25 cellular contexts compared by ENCODE assay signal in the genomic region with DNA sequence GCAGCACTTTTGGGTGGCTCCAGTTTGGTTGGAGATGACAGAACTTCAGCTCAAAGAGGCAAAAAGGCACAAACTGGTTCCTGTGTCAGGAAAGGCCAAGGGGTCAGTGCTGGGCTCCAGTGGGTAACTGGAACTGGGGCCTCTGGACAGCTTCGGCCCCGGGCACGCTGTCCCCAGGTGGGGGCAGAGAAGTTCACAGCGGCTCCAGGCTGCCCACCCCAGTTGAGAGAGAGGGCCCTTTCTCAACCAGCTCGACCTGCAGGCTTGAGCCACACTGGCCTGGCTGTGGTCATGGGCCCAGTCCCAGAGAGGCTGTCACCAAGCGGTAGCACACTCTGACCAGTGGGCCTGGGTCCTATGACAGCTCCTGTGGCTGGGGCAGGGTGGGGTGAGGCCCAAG.
"Had no signal": no experiment of that assay in that cellular context is flagged by ENCODE, and none has a peak within 500 bp of the region (broad histone marks: within the 10 kb centered on the region; RNA-seq: fewer than 3 reads in every experiment).

No MANE protein-coding gene starts in this region.

- H3K27ac ChIP-seq: coronary artery, dorsolateral prefrontal cortex, epithelial cell of prostate, esophagus muscularis mucosa, gastroesophageal sphincter, left ventricle myocardium inferior, parathyroid adenoma, prostate gland, spleen, testis, transverse colon had no signal

- H3K27me3 Mint-ChIP-seq: naive B cell; stimulated activated naive B cell treated with anti-CD40 and anti-IgM and Interleukin-4, amounts not matched to agents 10 μg/mL and 1 μg/mL and 100 μg/mL, for 72 hours; stimulated activated naive CD8-positive, alpha-beta T cell treated with anti-CD3 and anti-CD28 coated beads, Interleukin-15, amount 100 ng/mL, for 72 hours had no signal

- H3K9me3 Mint-ChIP-seq: naive B cell; neural crest cell; stimulated activated naive CD8-positive, alpha-beta T cell treated with anti-CD3 and anti-CD28 coated beads, Interleukin-15, amount 100 ng/mL, for 72 hours had no signal

- H3K36me3 ChIP-seq: left ventricle myocardium inferior, prostate gland, transverse colon had no signal

- H3K9ac ChIP-seq: parathyroid adenoma had no signal

- H3K27me3 ChIP-seq: dorsolateral prefrontal cortex, esophagus muscularis mucosa, gastroesophageal sphincter, spleen, testis, transverse colon had no signal

- ATAC-seq: gastroesophageal sphincter; sciatic nerve; stimulated activated naive B cell treated with anti-CD40 and anti-IgM and Interleukin-4, amounts not matched to agents 10 μg/mL and 1 μg/mL and 100 μg/mL, for 72 hours had no signal

- H3K4me3 ChIP-seq: coronary artery, dorsolateral prefrontal cortex, esophagus muscularis mucosa, gastroesophageal sphincter, left ventricle myocardium inferior, lung, prostate gland, spleen, testis, transverse colon had no signal

- H3K4me3 Mint-ChIP-seq: naive B cell; neural crest cell; stimulated activated naive B cell treated with anti-CD40 and anti-IgM and Interleukin-4, amounts not matched to agents 10 μg/mL and 1 μg/mL and 100 μg/mL, for 72 hours; stimulated activated naive CD8-positive, alpha-beta T cell treated with anti-CD3 and anti-CD28 coated beads, Interleukin-15, amount 100 ng/mL, for 72 hours had no signal

- H3K79me2 ChIP-seq: parathyroid adenoma had no signal

- DNase-seq: central memory CD4-positive, alpha-beta T cell; dorsolateral prefrontal cortex; effector CD8-positive, alpha-beta T cell; glutamatergic neuron; left ventricle myocardium inferior; mesendoderm; naive B cell; occipital lobe; spleen; stimulated activated CD4-positive, alpha-beta T cell treated with anti-CD3 and anti-CD28 coated beads, Interleukin-15, amount 100 ng/mL, for 24 hours; stimulated activated CD4-positive, alpha-beta T cell treated with anti-CD3 and anti-CD28 coated beads, Interleukin-1b, Interleukin-23, amount 100 ng/mL, for 48 hours; stimulated activated CD4-positive, alpha-beta T cell treated with anti-CD3 and anti-CD28 coated beads, Interleukin-4, amount 100 ng/mL, for 24 hours; stimulated activated naive B cell treated with anti-CD40 and anti-IgM and Interleukin-4, amounts not matched to agents 10 μg/mL and 1 μg/mL and 100 μg/mL, for 72 hours; stimulated activated naive CD8-positive, alpha-beta T cell treated with anti-CD3 and anti-CD28 coated beads, Interleukin-15, amount 100 ng/mL, for 72 hours; testis; transverse colon had no signal

- H2AFZ ChIP-seq: parathyroid adenoma had no signal

- H3K4me1 ChIP-seq: esophagus muscularis mucosa, gastroesophageal sphincter, left ventricle myocardium inferior, parathyroid adenoma, prostate gland, testis, transverse colon had no signal

- H3K9me3 ChIP-seq: gastroesophageal sphincter, prostate gland, testis, transverse colon had no signal

- H3K27ac Mint-ChIP-seq: stimulated activated naive B cell treated with anti-CD40 and anti-IgM and Interleukin-4, amounts not matched to agents 10 μg/mL and 1 μg/mL and 100 μg/mL, for 72 hours had no signal
